In the genomic region with DNA sequence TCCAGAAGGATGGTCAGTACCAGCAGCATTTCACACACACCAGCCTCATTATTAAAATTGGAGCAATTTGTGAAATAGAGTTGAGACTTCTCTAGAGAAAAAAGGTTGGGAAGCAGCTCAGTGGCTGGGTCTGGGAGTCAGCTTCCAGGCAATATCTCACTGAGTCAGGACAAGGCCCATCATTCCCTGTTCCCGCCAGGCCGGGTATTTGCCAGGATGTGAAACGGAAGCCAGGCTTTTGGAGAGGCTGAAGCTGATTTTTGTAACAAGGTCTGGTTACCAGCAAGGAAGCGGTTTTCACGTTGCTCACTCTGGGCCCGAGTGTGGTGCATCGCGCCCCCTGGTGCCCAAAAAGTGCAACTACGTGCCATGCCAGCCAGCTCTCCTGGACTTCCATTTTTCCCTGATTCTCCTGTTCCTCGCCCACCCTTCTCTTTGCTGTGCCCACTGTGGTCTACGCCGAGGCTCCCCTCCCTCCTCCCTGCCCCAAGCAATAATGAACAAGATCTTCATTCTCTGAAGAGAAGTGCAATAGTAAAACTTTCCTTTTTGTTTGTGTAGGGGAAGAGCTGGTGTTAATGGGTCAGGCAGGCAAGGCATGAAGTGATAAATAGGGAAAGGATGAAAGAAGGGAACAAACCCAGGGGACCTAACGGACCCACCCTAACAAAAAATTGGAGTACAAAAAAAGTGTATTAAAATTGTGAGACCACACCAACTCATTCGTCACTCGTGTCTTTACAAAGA, we compare ENCODE assay signal across 8 cellular contexts.
DNase-seq lines count a peak whose midpoint lies in the region; ATAC-seq and TF ChIP-seq lines count a peak whose summit lies in the region.

No MANE protein-coding gene starts in this region.

- peaks cover 11% of the 10 kb centered on the region for H3K79me2 ChIP-seq in osteoblast (ENCODE audit: insufficient read depth, low read length)

- peaks cover 11 to 25% (median 21%) of the 10 kb centered on the region in 4 donors for H3K4me1 Mint-ChIP-seq in CD4-positive, alpha-beta memory T cell

- no peak overlapping the region for H3K27ac ChIP-seq in CD4-positive, alpha-beta memory T cell (ENCODE audit: low read depth, low read length)
- H3K27ac ChIP-seq in SJCRH30 (peak overlapping the region; percentile 26; the same call in 1 of the 2 replicates), gastroesophageal sphincter (peak overlapping the region in 3 of 4 donors; percentile 73 to 87 (median 80)), osteoblast (ENCODE audit: low read depth, low read length) (peak overlapping the region; percentile 80), suprapubic skin (no peak overlapping the region)

- POLR2A ChIA-PET in CD4-positive, alpha-beta memory T cell (lab: Charles Lee; ENCODE audit: partially characterized antibody) = interaction anchor here (1.1 to 3.2 kb wide), 6 partner anchors 11 to 433 kb away, joined by 3 to 17 read pairs (median 4); partner anchors contain the start of gene ZBTB2

- no peak for TF ChIP-seq POLR2A in gastroesophageal sphincter (IDR thresholded peaks at IDR 0.05)
- TF ChIP-seq POLR2A in suprapubic skin (IDR thresholded peaks at IDR 0.05) = no peak

- H3K27me3 Mint-ChIP-seq in CD4-positive, alpha-beta memory T cell = peaks cover 25 to 46% of the 10 kb centered on the region in 2 donors

- 16 to 46% methylated on average over 3 to 10 of the region's 15 CpGs for WGBS in gastroesophageal sphincter (ENCODE audit: low coverage in 1 of 2), 2 donors
- WGBS in suprapubic skin = 12% methylated on average over 14 of the region's 15 CpGs

- peak overlapping the region in 7 of 8 donors; percentile 59 to 87 (median 71) for H3K4me3 Mint-ChIP-seq in CD4-positive, alpha-beta memory T cell

- intact Hi-C loops in CD4-positive, alpha-beta memory T cell (cut with micrococcal nuclease) = loop anchor here (1.0 to 10.0 kb wide), 3 partner anchors 310 to 909 kb away; no protein-coding TSS in a partner anchor

- DNase-seq in CD4-positive, alpha-beta memory T cell = peak; percentile 45 to 69 (median 66)
- peak; percentile 89 for DNase-seq in MG63
- DNase-seq in SJCRH30 = peak; percentile 89 to 97
- DNase-seq in activated gamma-delta T cell treated with Interleukin-2 at 50 U/mL for 16 hours = peak; percentile 70
- DNase-seq in osteoblast (ENCODE audit: insufficient read length, low spot score, missing footprints) = peak; percentile 90
- peak; percentile 90 to 91 for DNase-seq in suprapubic skin (ENCODE audit: low spot score in 2 of 2)

- H3K4me3 ChIP-seq in CD4-positive, alpha-beta memory T cell (ENCODE audit: low read length in 2 of 2) = no peak overlapping the region
- H3K4me3 ChIP-seq in MG63 = no peak overlapping the region
- 0 out of 2 replicates have a peak overlapping the region, but pooled peaks have one; percentile 7 for H3K4me3 ChIP-seq in SJCRH30
- H3K4me3 ChIP-seq in gastroesophageal sphincter = no peak overlapping the region
- H3K4me3 ChIP-seq in osteoblast (ENCODE audit: insufficient read depth, low read length) = peak overlapping the region; percentile 45
- H3K4me3 ChIP-seq in suprapubic skin = no peak overlapping the region

- no peaks in the 10 kb centered on the region for H3K9me3 ChIP-seq in CD4-positive, alpha-beta memory T cell (ENCODE audit: control insufficient read depth in 1 of 2, low read length in 2 of 2)
- no peaks in the 10 kb centered on the region for H3K9me3 ChIP-seq in MG63
- 0 out of 2 replicates have a peak, but pooled peaks cover 3% of the 10 kb centered on the region for H3K9me3 ChIP-seq in SJCRH30 (replicated peaks)
- no peaks in the 10 kb centered on the region for H3K9me3 ChIP-seq in gastroesophageal sphincter
- H3K9me3 ChIP-seq in osteoblast (ENCODE audit: low read depth, low read length) = no peaks in the 10 kb centered on the region
- no peaks in the 10 kb centered on the region for H3K9me3 ChIP-seq in suprapubic skin

- H3K9me3 Mint-ChIP-seq in CD4-positive, alpha-beta memory T cell = no peaks in the 10 kb centered on the region

- no peaks in the 10 kb centered on the region for H3K36me3 ChIP-seq in CD4-positive, alpha-beta memory T cell (ENCODE audit: insufficient read depth, low read length)
- no peaks in the 10 kb centered on the region for H3K36me3 ChIP-seq in MG63
- no peaks in the 10 kb centered on the region for H3K36me3 ChIP-seq in SJCRH30
- H3K36me3 ChIP-seq in gastroesophageal sphincter = no peaks in the 10 kb centered on the region
- no peaks in the 10 kb centered on the region for H3K36me3 ChIP-seq in osteoblast (ENCODE audit: insufficient read depth, low read length)
- H3K36me3 ChIP-seq in suprapubic skin = no peaks in the 10 kb centered on the region

- H4K20me1 ChIP-seq in osteoblast (ENCODE audit: insufficient read depth, low read length) = no peaks in the 10 kb centered on the region

- H2AFZ ChIP-seq in osteoblast (ENCODE audit: low read length) = peak overlapping the region; percentile 75

- CTCF ChIA-PET in CD4-positive, alpha-beta memory T cell (lab: Charles Lee; ENCODE audit: partially characterized antibody) = interaction anchor here (0.6 to 20.7 kb wide), 55 partner anchors 10 to 1272 kb away, joined by 3 to 860 read pairs (median 4); partner anchors contain the start of gene RMND1

- TF ChIP-seq EP300 in gastroesophageal sphincter (IDR thresholded peaks at IDR 0.05) (no peak), suprapubic skin (IDR thresholded peaks at IDR 0.05) (no peak)

- peaks cover 16% of the 10 kb centered on the region for H3K4me1 ChIP-seq in CD4-positive, alpha-beta memory T cell (ENCODE audit: insufficient read depth, low read length)
- H3K4me1 ChIP-seq in SJCRH30 (peaks cover 9% of the 10 kb centered on the region; the same call in 1 of the 2 replicates), gastroesophageal sphincter (peaks cover 0 to 36% (median 16%) of the 10 kb centered on the region in 3 donors), osteoblast (ENCODE audit: insufficient read depth, low read length) (peaks cover 16% of the 10 kb centered on the region), suprapubic skin (peaks cover 21% of the 10 kb centered on the region)

- ATAC-seq in GM21515 (IDR thresholded peaks at IDR 0.05; ENCODE audit: unreplicated experiment) (peak; percentile 85), gastroesophageal sphincter (peak; percentile 93)

- TF ChIP-seq CTCF in gastroesophageal sphincter (IDR thresholded peaks at IDR 0.05) (peak; percentile 98), osteoblast (IDR thresholded peaks at IDR 0.05; ENCODE audit: extremely low read depth, low read depth, low read length) (peak; percentile 99), suprapubic skin (IDR thresholded peaks at IDR 0.05) (peak; percentile 86 to 96)

- H3K36me3 Mint-ChIP-seq in CD4-positive, alpha-beta memory T cell = no peaks in the 10 kb centered on the region

- H3K27me3 ChIP-seq in CD4-positive, alpha-beta memory T cell (ENCODE audit: insufficient read depth, low read length) = peaks cover 7% of the 10 kb centered on the region
- no peaks in the 10 kb centered on the region for H3K27me3 ChIP-seq in MG63
- no peaks in the 10 kb centered on the region for H3K27me3 ChIP-seq in SJCRH30
- no peaks in the 10 kb centered on the region for H3K27me3 ChIP-seq in gastroesophageal sphincter
- H3K27me3 ChIP-seq in osteoblast (ENCODE audit: insufficient read depth, low read length) = no peaks in the 10 kb centered on the region
- H3K27me3 ChIP-seq in suprapubic skin = no peaks in the 10 kb centered on the region

- peak overlapping the region; percentile 93 for H3K4me2 ChIP-seq in osteoblast (ENCODE audit: insufficient read depth, low read length)

- H3K27ac Mint-ChIP-seq in CD4-positive, alpha-beta memory T cell = peak overlapping the region in 1 of 7 donors; percentile 67

Comparison
In these comparisons a context has a peak if more than half of its experiments do, and no peak if none do; other contexts are left out.
1. H3K27ac ChIP-seq: peak in SJCRH30 (single experiment), gastroesophageal sphincter (3 of 4) and osteoblast (single experiment); none in CD4-positive, alpha-beta memory T cell (single experiment) and suprapubic skin (single experiment).
2. H3K4me3 ChIP-seq: peak in SJCRH30 (single experiment) and osteoblast (single experiment); none in CD4-positive, alpha-beta memory T cell (0 of 2), MG63 (single experiment), gastroesophageal sphincter (0 of 2) and suprapubic skin (single experiment).
3. Peak in every context shown above with its lines, with median percentiles within 50 percentile points of each other: DNase-seq and CTCF ChIP-seq.